Comparison of ENCODE assay signal across 1 cellular context in the genomic region with DNA sequence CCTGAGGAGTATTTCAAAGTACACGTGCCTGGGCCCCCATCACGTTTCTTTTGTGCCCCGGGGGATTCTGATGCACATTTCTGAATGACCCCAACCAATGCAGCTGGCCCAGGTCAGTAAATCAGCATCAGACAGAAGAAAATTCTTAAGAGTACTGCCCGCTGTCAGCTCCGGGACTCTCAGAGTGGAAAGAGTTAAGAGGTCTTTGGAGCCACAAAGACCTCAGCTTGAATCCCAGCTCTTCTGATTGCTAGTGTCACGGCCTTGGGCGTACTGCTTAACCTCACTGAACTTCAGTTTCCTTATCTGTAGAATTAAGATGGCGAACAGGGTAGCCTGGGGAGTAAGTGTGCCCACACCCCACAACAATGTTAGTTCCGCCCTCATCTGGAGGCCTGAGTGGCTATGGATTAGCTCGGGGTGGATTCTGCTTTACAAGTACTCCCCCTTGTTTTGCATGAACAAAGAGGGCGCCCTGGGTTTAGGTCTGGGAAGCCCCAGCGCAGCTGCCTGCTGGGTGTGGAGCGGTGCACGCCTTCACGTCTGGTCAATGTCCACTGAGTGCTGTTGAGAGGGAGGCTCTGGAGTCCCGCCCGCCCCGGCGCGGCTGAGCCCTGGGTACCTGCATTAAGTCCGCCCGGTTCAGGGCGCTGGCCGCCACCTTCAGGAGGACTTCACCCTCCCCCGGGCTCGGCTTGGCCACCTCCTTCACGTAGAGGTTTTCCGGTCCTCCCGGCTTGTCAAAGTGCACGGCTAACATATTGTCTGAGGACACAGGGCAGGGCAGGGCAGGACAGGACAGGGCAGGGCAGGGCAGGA.
TF ChIP-seq lines count a peak whose summit lies in the region.

No MANE protein-coding gene starts in this region.

TF ChIP-seq in SK-N-SH, 30 proteins besides CTCF, POLR2A, EP300 and RAD21:
- TF ChIP-seq TEAD4 (IDR thresholded peaks at IDR 0.05; ENCODE audit: borderline replicate concordance, insufficient read depth) (no peak), POLR2AphosphoS5 (IDR thresholded peaks at IDR 0.05; ENCODE audit: low read depth, low read length) (no peak; the same call in none of the 2 replicates), JUND (IDR thresholded peaks at IDR 0.05) (no peak), NRF1 (IDR thresholded peaks at IDR 0.05; ENCODE audit: low read depth, low read length) (0 out of 2 replicates have a peak, but pooled peaks have one; percentile 24), ZBTB33 (IDR thresholded peaks at IDR 0.05; ENCODE audit: borderline replicate concordance, low read depth) (no peak), SMC3 (IDR thresholded peaks at IDR 0.05; ENCODE audit: low read depth, low read length) (no peak), CHD2 (IDR thresholded peaks at IDR 0.05; ENCODE audit: low read length, partially characterized antibody) (peak; percentile 49), ELF1 (IDR thresholded peaks at IDR 0.05) (no peak), RXRA (IDR thresholded peaks at IDR 0.05; ENCODE audit: borderline replicate concordance, low read depth) (no peak), USF1 (IDR thresholded peaks at IDR 0.05; ENCODE audit: borderline replicate concordance, low read depth) (0 out of 2 replicates have a peak, but pooled peaks have one; percentile 13), TAF1 (IDR thresholded peaks at IDR 0.05; ENCODE audit: borderline replicate concordance, low read depth, low read length) (peak; percentile 64), SIN3A (IDR thresholded peaks at IDR 0.05; ENCODE audit: borderline replicate concordance, low read depth, low read length) (peak; percentile 67; the same call in 1 of the 2 replicates), MXI1 (IDR thresholded peaks at IDR 0.05; ENCODE audit: low read depth, low read length) (0 out of 2 replicates have a peak, but pooled peaks have one; percentile 63), TCF12 (IDR thresholded peaks at IDR 0.05) (peak; percentile 65), MEF2A (IDR thresholded peaks at IDR 0.05; ENCODE audit: borderline replicate concordance, low read depth) (no peak), YY1 (IDR thresholded peaks at IDR 0.05; ENCODE audit: low read depth) (peak; percentile 87; the same call in 1 of the 2 replicates), NFIC (IDR thresholded peaks at IDR 0.05; ENCODE audit: borderline replicate concordance) (no peak), GATA2 (CRISPR knock-in tag; IDR thresholded peaks at IDR 0.05) (peak; percentile 38), GABPA (IDR thresholded peaks at IDR 0.05; ENCODE audit: low read depth) (0 out of 2 replicates have a peak, but pooled peaks have one; percentile 12)
- TF ChIP-seq, protein P1, sequence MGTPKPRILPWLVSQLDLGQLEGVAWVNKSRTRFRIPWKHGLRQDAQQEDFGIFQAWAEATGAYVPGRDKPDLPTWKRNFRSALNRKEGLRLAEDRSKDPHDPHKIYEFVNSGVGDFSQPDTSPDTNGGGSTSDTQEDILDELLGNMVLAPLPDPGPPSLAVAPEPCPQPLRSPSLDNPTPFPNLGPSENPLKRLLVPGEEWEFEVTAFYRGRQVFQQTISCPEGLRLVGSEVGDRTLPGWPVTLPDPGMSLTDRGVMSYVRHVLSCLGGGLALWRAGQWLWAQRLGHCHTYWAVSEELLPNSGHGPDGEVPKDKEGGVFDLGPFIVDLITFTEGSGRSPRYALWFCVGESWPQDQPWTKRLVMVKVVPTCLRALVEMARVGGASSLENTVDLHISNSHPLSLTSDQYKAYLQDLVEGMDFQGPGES (IDR thresholded peaks at IDR 0.05; ENCODE audit: low read depth, low read length) = no peak
- TF ChIP-seq, protein P2, sequence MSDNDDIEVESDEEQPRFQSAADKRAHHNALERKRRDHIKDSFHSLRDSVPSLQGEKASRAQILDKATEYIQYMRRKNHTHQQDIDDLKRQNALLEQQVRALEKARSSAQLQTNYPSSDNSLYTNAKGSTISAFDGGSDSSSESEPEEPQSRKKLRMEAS (IDR thresholded peaks at IDR 0.05; ENCODE audit: low read depth) = peak; percentile 49
- TF ChIP-seq, protein P3, sequence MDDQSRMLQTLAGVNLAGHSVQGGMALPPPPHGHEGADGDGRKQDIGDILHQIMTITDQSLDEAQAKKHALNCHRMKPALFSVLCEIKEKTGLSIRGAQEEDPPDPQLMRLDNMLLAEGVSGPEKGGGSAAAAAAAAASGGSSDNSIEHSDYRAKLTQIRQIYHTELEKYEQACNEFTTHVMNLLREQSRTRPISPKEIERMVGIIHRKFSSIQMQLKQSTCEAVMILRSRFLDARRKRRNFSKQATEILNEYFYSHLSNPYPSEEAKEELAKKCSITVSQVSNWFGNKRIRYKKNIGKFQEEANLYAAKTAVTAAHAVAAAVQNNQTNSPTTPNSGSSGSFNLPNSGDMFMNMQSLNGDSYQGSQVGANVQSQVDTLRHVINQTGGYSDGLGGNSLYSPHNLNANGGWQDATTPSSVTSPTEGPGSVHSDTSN (IDR thresholded peaks at IDR 0.05) = no peak; the same call in 1 of the 2 replicates
TF ChIP-seq in SK-N-SH: peak in this region for 11.
